Comparison of ENCODE assay signal across 19 cellular contexts in genomic region chr16:73732681-73733080, GRCh38.
DNase-seq lines count a peak whose midpoint lies in the region; ATAC-seq, FAIRE-seq and TF ChIP-seq lines count a peak whose summit lies in the region.
"Had no signal": no experiment of that assay in that cellular context is flagged by ENCODE, and none has a peak within 500 bp of the region (broad histone marks: within the 10 kb centered on the region; RNA-seq: fewer than 3 reads in every experiment).

No MANE protein-coding gene starts in this region.

- ATAC-seq in HepG2 (peak; percentile 23; the same call in 2 of the 3 replicates), right lobe of liver (no peak), GM18511 (IDR thresholded peaks at IDR 0.05; ENCODE audit: unreplicated experiment) (no peak)
- ATAC-seq: A549; CD8-positive, alpha-beta T cell had no signal

- H3K36me3 ChIP-seq in HepG2 (replicated peaks in 1 of 2; ENCODE audit: control insufficient read depth in 1 of 2, insufficient read depth in 2 of 2, low read length in 2 of 2) (no peaks in the 10 kb centered on the region), right lobe of liver (no peaks in the 10 kb centered on the region), hepatocyte (replicated peaks; ENCODE audit: insufficient read depth, low read depth) (no peaks in the 10 kb centered on the region)
- H3K36me3 ChIP-seq: BLaER1 treated with 17β-estradiol and CSF1 and Interleukin-3, amounts not matched to agents 10 nM and 100 nM had no signal

- H3K9ac ChIP-seq in HepG2 (ENCODE audit: insufficient read depth, low read depth, low read length), result no peak overlapping the region
- H3K9ac ChIP-seq: BLaER1 treated with 17β-estradiol and CSF1 and Interleukin-3, amounts not matched to agents 10 nM and 100 nM had no signal

- TF ChIP-seq RAD21 in HepG2 (CRISPR knock-in tag; IDR thresholded peaks at IDR 0.05), result no peak

- H3K27ac ChIP-seq in HepG2 (ENCODE audit: extremely low read length, insufficient read depth, low read length) (no peak overlapping the region), right lobe of liver (no peak overlapping the region), hepatocyte (peak overlapping the region; percentile 55)
- H3K27ac ChIP-seq: 22Rv1; A549; BLaER1 treated with 17β-estradiol and CSF1 and Interleukin-3, amounts not matched to agents 10 nM and 100 nM; C4-2B had no signal

- POLR2A ChIA-PET in HepG2 (lab: Yijun Ruan, JAX), result no interaction called here

- TF ChIP-seq POLR2A in HepG2 (IDR thresholded peaks at IDR 0.05; ENCODE audit: insufficient read depth in 1 of 2, low read depth in 2 of 2, low read length in 2 of 2) (no peak), right lobe of liver (IDR thresholded peaks at IDR 0.05) (no peak)

- H3K9me2 ChIP-seq in hepatocyte (replicated peaks; ENCODE audit: insufficient read depth), result no peaks in the 10 kb centered on the region

- H3K79me2 ChIP-seq in HepG2 (ENCODE audit: insufficient read depth, low read length) (no peaks in the 10 kb centered on the region), hepatocyte (no peaks in the 10 kb centered on the region)

- H3K4me3 ChIP-seq in HepG2 (replicated peaks in 1 of 3; ENCODE audit: insufficient read depth in 1 of 3, low read depth in 2 of 3, low read length in 3 of 3) (no peak overlapping the region; a peak in 1 of 6 replicates), right lobe of liver (no peak overlapping the region), hepatocyte (no peak overlapping the region)
- H3K4me3 ChIP-seq: A549; BLaER1 treated with 17β-estradiol and CSF1 and Interleukin-3, amounts not matched to agents 10 nM and 100 nM had no signal

- H2AFZ ChIP-seq in HepG2 (ENCODE audit: low read length) (no peak overlapping the region), hepatocyte (peak overlapping the region; percentile 28)

- no peak for FAIRE-seq in HepG2 (lab: Jason Lieb, UNC)
- FAIRE-seq: A549, D721Med, G401.6, GM12891 had no signal

- peak overlapping the region; percentile 0; the same call in 1 of the 2 replicates for H3K4me2 ChIP-seq in HepG2 (ENCODE audit: low read depth, low read length)
- no peak overlapping the region for H3K4me2 ChIP-seq in hepatocyte
- H3K4me2 ChIP-seq: A549; BLaER1 treated with 17β-estradiol and CSF1 and Interleukin-3, amounts not matched to agents 10 nM and 100 nM had no signal

- BruUV-seq in HepG2 (replicated peaks; lab: Mats Ljungman, UMichigan), result no TSS peak

- H3K4me1 ChIP-seq in HepG2 (ENCODE audit: insufficient read depth, low read length) (peaks cover 15% of the 10 kb centered on the region), right lobe of liver (no peaks in the 10 kb centered on the region), hepatocyte (ENCODE audit: insufficient read depth) (no peaks in the 10 kb centered on the region)
- H3K4me1 ChIP-seq: A549; BLaER1 treated with 17β-estradiol and CSF1 and Interleukin-3, amounts not matched to agents 10 nM and 100 nM; Caco-2 had no signal

- intact Hi-C loops in HepG2 (cut with micrococcal nuclease; ENCODE audit: unreplicated experiment), result no loop called here
- intact Hi-C loops in right lobe of liver (cut with DNase I), result no loop called here

- no peak for TF ChIP-seq EP300 in HepG2 (IDR thresholded peaks at IDR 0.05; ENCODE audit: low read depth in 2 of 2, low read length in 2 of 2)
- TF ChIP-seq EP300 in HepG2 (CRISPR knock-in tag; IDR thresholded peaks at IDR 0.05; ENCODE audit: borderline replicate concordance), result no peak

- WGBS in HepG2 (ENCODE audit: low lambda C conversion rate), result 49% methylated on average over 2 of the region's 2 CpGs
- WGBS in right lobe of liver (ENCODE audit: insufficient coverage, low coverage, low lambda C conversion rate, missing lambda C conversion rate), result 67% methylated on average over 2 of the region's 2 CpGs
- WGBS in hepatocyte (ENCODE audit: low lambda C conversion rate, missing lambda C conversion rate), result 90% methylated on average over 2 of the region's 2 CpGs

- no peaks in the 10 kb centered on the region for H3K27me3 ChIP-seq in HepG2 (ENCODE audit: control insufficient read depth in 1 of 2, insufficient read depth in 2 of 2, low read length in 2 of 2)
- no peaks in the 10 kb centered on the region for H3K27me3 ChIP-seq in right lobe of liver
- H3K27me3 ChIP-seq in hepatocyte, result no peaks in the 10 kb centered on the region
- H3K27me3 ChIP-seq: BLaER1 treated with 17β-estradiol and CSF1 and Interleukin-3, amounts not matched to agents 10 nM and 100 nM had no signal

- in situ Hi-C loops in HepG2 (cut with HindIII; ENCODE audit: extremely low pct_ligation_motif_present, low pct_unique_long_range_greater_than_20kb), result no loop called here

- CTCF ChIA-PET in HepG2 (lab: Yijun Ruan, JAX; ENCODE audit: low intra/inter-chr PET ratio, low total read pairs), result no interaction called here

- H4K20me1 ChIP-seq in HepG2 (ENCODE audit: insufficient read depth, low read length) (no peaks in the 10 kb centered on the region), hepatocyte (ENCODE audit: insufficient read depth, poor library complexity, severe bottlenecking) (no peaks in the 10 kb centered on the region)
- H4K20me1 ChIP-seq: BLaER1 treated with 17β-estradiol and CSF1 and Interleukin-3, amounts not matched to agents 10 nM and 100 nM had no signal

- H3K9me3 ChIP-seq in HepG2 (ENCODE audit: low read length) (peaks cover 4% of the 10 kb centered on the region; the same call in 1 of the 2 replicates), right lobe of liver (no peaks in the 10 kb centered on the region), hepatocyte (ENCODE audit: low read depth) (no peaks in the 10 kb centered on the region)
- H3K9me3 ChIP-seq: Caco-2 had no signal

- DNase-seq in HepG2 (ENCODE audit: low spot score), result no peak
- no peak for DNase-seq in right lobe of liver
- no peak for DNase-seq in hepatocyte (ENCODE audit: low spot score)
- DNase-seq in NCI-H187 treated with DMSO at 0.1 percent for 48 hours (lab: John Stamatoyannopoulos, UW), result no peak
- DNase-seq: AML-193; Caco-2; Calu3; CD4-positive, alpha-beta T cell; CD8-positive, alpha-beta T cell; DMS79 treated with DMSO at 0.1 percent for 48 hours; GF-D8 had no signal

- TF ChIP-seq CTCF in HepG2 (CRISPR knock-in tag; IDR thresholded peaks at IDR 0.05) (no peak), right lobe of liver (IDR thresholded peaks at IDR 0.05) (no peak), hepatocyte (IDR thresholded peaks at IDR 0.05; ENCODE audit: poor library complexity) (no peak)

TF ChIP-seq in HepG2, 621 proteins besides CTCF, POLR2A, EP300 and RAD21:
- TF ChIP-seq SOX13 (IDR thresholded peaks at IDR 0.05) (no peak), SOX13 (CRISPR knock-in tag; conservative IDR thresholded peaks at IDR 0.05 in 1 of 2, IDR thresholded peaks at IDR 0.05 in 1 of 2) (no peak), SP1 (IDR thresholded peaks at IDR 0.05) (no peak), SP1 (CRISPR knock-in tag; IDR thresholded peaks at IDR 0.05) (no peak), ZNF83 (CRISPR knock-in tag; IDR thresholded peaks at IDR 0.05; ENCODE audit: borderline replicate concordance) (no peak), CENPT (CRISPR knock-in tag; IDR thresholded peaks at IDR 0.05; ENCODE audit: low read depth) (no peak), ZBTB14 (CRISPR knock-in tag; IDR thresholded peaks at IDR 0.05) (no peak), GMEB1 (CRISPR knock-in tag; IDR thresholded peaks at IDR 0.05; ENCODE audit: borderline replicate concordance) (no peak), NKX3-1 (CRISPR knock-in tag; IDR thresholded peaks at IDR 0.05) (no peak), ZNF746 (CRISPR knock-in tag; IDR thresholded peaks at IDR 0.05) (no peak), TRIM24 (CRISPR knock-in tag; IDR thresholded peaks at IDR 0.05) (no peak), ARID3A (IDR thresholded peaks at IDR 0.05; ENCODE audit: low read depth, low read length) (no peak), CEBPB (IDR thresholded peaks at IDR 0.05; ENCODE audit: borderline replicate concordance, low read depth, low read length) (no peak)
